Comparison of ENCODE assay signal across 15 cellular contexts in genomic region chr21:45580576-45581321, GRCh38. TPM values are rescaled to one million over a fixed set of nuclear protein-coding genes. Genes with fewer than 3 reads are reported as not detected.
DNase-seq lines count a peak whose midpoint lies in the region; ATAC-seq and TF ChIP-seq lines count a peak whose summit lies in the region.
"Had no signal": no experiment of that assay in that cellular context is flagged by ENCODE, and none has a peak within 500 bp of the region (broad histone marks: within the 10 kb centered on the region; RNA-seq: fewer than 3 reads in every experiment).

No MANE protein-coding gene starts in this region.

- H3K4me3 Mint-ChIP-seq in chondrocyte (ENCODE audit: unreplicated experiment) (no peak overlapping the region), progenitor cell of endocrine pancreas (ENCODE audit: low read depth) (no peak overlapping the region)
- H3K4me3 Mint-ChIP-seq: CD4-positive, CD25-positive, alpha-beta regulatory T cell had no signal

- intact Hi-C loops in sciatic nerve (cut with DNase I) (no loop called here), left ventricle myocardium inferior (cut with micrococcal nuclease) (no loop called here)

- H3K27me3 Mint-ChIP-seq in chondrocyte (ENCODE audit: low read depth) (peaks cover 13% of the 10 kb centered on the region), progenitor cell of endocrine pancreas (peaks cover 6% of the 10 kb centered on the region)

- TF ChIP-seq CTCF in chondrocyte (IDR thresholded peaks at IDR 0.05) (no peak), progenitor cell of endocrine pancreas (IDR thresholded peaks at IDR 0.05; ENCODE audit: unreplicated experiment) (no peak), left ventricle myocardium inferior (IDR thresholded peaks at IDR 0.05; ENCODE audit: borderline replicate concordance) (no peak)

- H3K4me1 ChIP-seq in left ventricle myocardium inferior = no peaks in the 10 kb centered on the region

- H3K27ac Mint-ChIP-seq in chondrocyte (ENCODE audit: unreplicated experiment) = no peak overlapping the region
- H3K27ac Mint-ChIP-seq in progenitor cell of endocrine pancreas = no peak overlapping the region
- H3K27ac Mint-ChIP-seq: CD4-positive, CD25-positive, alpha-beta regulatory T cell had no signal

- no peak overlapping the region for H3K4me3 ChIP-seq in H7 (ENCODE audit: insufficient read depth, low read depth, low read length)
- no peak overlapping the region for H3K4me3 ChIP-seq in left ventricle myocardium inferior
- H3K4me3 ChIP-seq: hepatocyte had no signal

- DNase-seq in activated CD4-positive, CD25-positive, alpha-beta regulatory T cell treated with anti-CD3 and anti-CD28 coated beads, Interleukin-2, amount 50 U/mL, for 72 hours = peak; percentile 23
- DNase-seq in H7 = peak; percentile 79
- DNase-seq in chondrocyte (ENCODE audit: low spot score) = peak; percentile 78
- peak; percentile 52 for DNase-seq in sciatic nerve (ENCODE audit: low spot score)
- no peak for DNase-seq in progenitor cell of endocrine pancreas (ENCODE audit: low spot score, unreplicated experiment)
- DNase-seq in left ventricle myocardium inferior = no peak
- DNase-seq: ACHN; activated naive CD4-positive, alpha-beta T cell; CD4-positive, CD25-positive, alpha-beta regulatory T cell; kidney glomerular epithelial cell; NCI-H2029; stimulated activated naive CD8-positive, alpha-beta T cell treated with anti-CD3 and anti-CD28 coated beads, Interleukin-15, Interleukin-2, amounts not matched to agents 100 U/mL and 50 U/mL, for 24 hours had no signal

- H3K9me3 Mint-ChIP-seq in chondrocyte (ENCODE audit: low read depth) = peaks cover 21% of the 10 kb centered on the region
- peaks cover 6% of the 10 kb centered on the region for H3K9me3 Mint-ChIP-seq in progenitor cell of endocrine pancreas (ENCODE audit: low read depth)

- H3K36me3 Mint-ChIP-seq in chondrocyte (ENCODE audit: low read depth) (peaks cover 1% of the 10 kb centered on the region), progenitor cell of endocrine pancreas (ENCODE audit: insufficient read depth) (no peaks in the 10 kb centered on the region)
- H3K36me3 Mint-ChIP-seq: CD4-positive, CD25-positive, alpha-beta regulatory T cell had no signal

- no peak for ATAC-seq in activated CD4-positive, CD25-positive, alpha-beta regulatory T cell treated with anti-CD3 and anti-CD28 coated beads, Interleukin-2, amount 50 U/mL, for 24 hours
- ATAC-seq in sciatic nerve (no peak), HG03039 (IDR thresholded peaks at IDR 0.05; ENCODE audit: unreplicated experiment) (no peak)
- ATAC-seq: stimulated activated naive CD8-positive, alpha-beta T cell treated with anti-CD3 and anti-CD28 coated beads, Interleukin-15, Interleukin-2, amounts not matched to agents 100 U/mL and 50 U/mL, for 24 hours had no signal

- H3K27me3 ChIP-seq in H7 (ENCODE audit: control insufficient read depth, insufficient read depth, low read length) = no peaks in the 10 kb centered on the region
- H3K27me3 ChIP-seq in left ventricle myocardium inferior (ENCODE audit: low read depth) = peaks cover 95% of the 10 kb centered on the region
- H3K27me3 ChIP-seq: hepatocyte had no signal

- no peaks in the 10 kb centered on the region for H3K4me1 Mint-ChIP-seq in chondrocyte (ENCODE audit: low read depth)
- no peaks in the 10 kb centered on the region for H3K4me1 Mint-ChIP-seq in progenitor cell of endocrine pancreas (ENCODE audit: low read depth)
- H3K4me1 Mint-ChIP-seq: CD4-positive, CD25-positive, alpha-beta regulatory T cell had no signal

- H3K27ac ChIP-seq in left ventricle myocardium inferior (replicated peaks) = no peak overlapping the region
- H3K27ac ChIP-seq: hepatocyte had no signal

- H3K36me3 ChIP-seq in H7 (replicated peaks; ENCODE audit: control insufficient read depth, insufficient read depth, low read length) (no peaks in the 10 kb centered on the region), left ventricle myocardium inferior (no peaks in the 10 kb centered on the region)

- peaks cover 24% of the 10 kb centered on the region for H3K9me3 ChIP-seq in left ventricle myocardium inferior (replicated peaks)

RNA-seq across cellular contexts. Expression of gene SLC19A1, which starts 38.5 kb away (rescaled TPM):
- 17.9 and 19.6 TPM in 2 replicates for total RNA-seq in H7 (2014; rRNA removed; shearing (Covaris generic))
- total RNA-seq in chondrocyte (6.5 to 12.7 TPM (median 7.8 TPM) in 3 replicates), sciatic nerve (10.2 TPM), progenitor cell of endocrine pancreas (25.6 and 28.5 TPM in 2 replicates), left ventricle myocardium inferior (4.9 TPM)

Comparison
In these comparisons a context has a peak if more than half of its experiments do, and no peak if none do; other contexts are left out.
1. DNase-seq: peak in activated CD4-positive, CD25-positive, alpha-beta regulatory T cell treated with anti-CD3 and anti-CD28 coated beads, Interleukin-2, amount 50 U/mL, for 72 hours (single experiment), H7 (single experiment), chondrocyte (single experiment) and sciatic nerve (single experiment); none in progenitor cell of endocrine pancreas (single experiment) and left ventricle myocardium inferior (single experiment).